Comparison of ENCODE assay signal across 24 cellular contexts in genomic region chr6:48979085-48979484, GRCh38.
"Had no signal": no experiment of that assay in that cellular context is flagged by ENCODE, and none has a peak within 500 bp of the region (broad histone marks: within the 10 kb centered on the region; RNA-seq: fewer than 3 reads in every experiment).

No MANE protein-coding gene starts in this region.

- H3K9me3 Mint-ChIP-seq: mesothelial cell of epicardium; neural crest cell; stimulated activated naive CD8-positive, alpha-beta T cell treated with anti-CD3 and anti-CD28 coated beads, Interleukin-15, amount 100 ng/mL, for 72 hours had no signal

- H3K27me3 ChIP-seq: gastrocnemius medialis, left lung, right atrium auricular region, sigmoid colon, thyroid gland, vagina had no signal

- ATAC-seq: esophagus mucosa; gastrocnemius medialis; left cardiac atrium; left lung; mucosa of descending colon; natural killer cell treated with Interleukin-12 subunit alpha and Interleukin-12 subunit beta and Interleukin-15 and Interleukin-18, amount 100 ng/mL, for 72 hours; stimulated activated naive CD8-positive, alpha-beta T cell treated with anti-CD3 and anti-CD28 coated beads, Interleukin-15, amount 100 ng/mL, for 72 hours had no signal

- H3K4me3 Mint-ChIP-seq: dendritic cell treated with granulocyte-macrophage colony-stimulating factor and Interleukin-4, amounts not matched to agents 40 ng/mL and 50 ng/mL, for 4 days; endodermal cell; mesothelial cell of epicardium; naive B cell; natural killer cell treated with Interleukin-12 subunit alpha and Interleukin-12 subunit beta and Interleukin-15 and Interleukin-18, amount 100 ng/mL, for 72 hours; neural crest cell; stimulated activated naive CD8-positive, alpha-beta T cell treated with anti-CD3 and anti-CD28 coated beads, Interleukin-15, amount 100 ng/mL, for 72 hours had no signal

- H3K27ac ChIP-seq: epithelial cell of prostate, gastrocnemius medialis, left lung, prostate gland, right atrium auricular region, sigmoid colon, thyroid gland, vagina had no signal

- H3K36me3 ChIP-seq: gastrocnemius medialis, left lung, prostate gland, right atrium auricular region, sigmoid colon, thyroid gland, vagina had no signal

- H3K27me3 Mint-ChIP-seq: dendritic cell treated with granulocyte-macrophage colony-stimulating factor and Interleukin-4, amounts not matched to agents 40 ng/mL and 50 ng/mL, for 4 days; naive B cell; natural killer cell treated with Interleukin-12 subunit alpha and Interleukin-12 subunit beta and Interleukin-15 and Interleukin-18, amount 100 ng/mL, for 72 hours; stimulated activated naive CD8-positive, alpha-beta T cell treated with anti-CD3 and anti-CD28 coated beads, Interleukin-15, amount 100 ng/mL, for 72 hours had no signal

- H3K27ac Mint-ChIP-seq: dendritic cell treated with granulocyte-macrophage colony-stimulating factor and Interleukin-4, amounts not matched to agents 40 ng/mL and 50 ng/mL, for 4 days; endodermal cell; mesothelial cell of epicardium; natural killer cell treated with Interleukin-12 subunit alpha and Interleukin-12 subunit beta and Interleukin-15 and Interleukin-18, amount 100 ng/mL, for 72 hours; stimulated activated naive CD8-positive, alpha-beta T cell treated with anti-CD3 and anti-CD28 coated beads, Interleukin-15, amount 100 ng/mL, for 72 hours had no signal

- H3K4me3 ChIP-seq: gastrocnemius medialis, left lung, mucosa of descending colon, prostate gland, right atrium auricular region, sigmoid colon, thyroid gland, vagina had no signal

- H3K36me3 Mint-ChIP-seq: mesothelial cell of epicardium; naive B cell; natural killer cell treated with Interleukin-12 subunit alpha and Interleukin-12 subunit beta and Interleukin-15 and Interleukin-18, amount 100 ng/mL, for 72 hours had no signal

- H3K9me3 ChIP-seq: gastrocnemius medialis, prostate gland, right atrium auricular region, sigmoid colon, thyroid gland, vagina had no signal

- H3K4me1 ChIP-seq: gastrocnemius medialis, left lung, prostate gland, right atrium auricular region, sigmoid colon, thyroid gland, vagina had no signal

- DNase-seq: effector CD8-positive, alpha-beta T cell; endodermal cell; foreskin fibroblast; gastrocnemius medialis; head of caudate nucleus; left cardiac atrium; left lung; mucosa of descending colon; naive B cell; sigmoid colon; stimulated activated CD4-positive, alpha-beta T cell treated with anti-CD3 and anti-CD28 coated beads, Interleukin-4, amount 100 ng/mL, for 4 hours; stimulated activated naive CD4-positive, alpha-beta T cell; stimulated activated naive CD8-positive, alpha-beta T cell treated with anti-CD3 and anti-CD28 coated beads, Interleukin-15, amount 100 ng/mL, for 72 hours; thyroid gland; trophoblast cell had no signal

- H3K4me1 Mint-ChIP-seq: endodermal cell; naive B cell; neural crest cell; stimulated activated naive CD8-positive, alpha-beta T cell treated with anti-CD3 and anti-CD28 coated beads, Interleukin-15, amount 100 ng/mL, for 72 hours had no signal
